8 cellular contexts compared by ENCODE assay signal in the genomic region with DNA sequence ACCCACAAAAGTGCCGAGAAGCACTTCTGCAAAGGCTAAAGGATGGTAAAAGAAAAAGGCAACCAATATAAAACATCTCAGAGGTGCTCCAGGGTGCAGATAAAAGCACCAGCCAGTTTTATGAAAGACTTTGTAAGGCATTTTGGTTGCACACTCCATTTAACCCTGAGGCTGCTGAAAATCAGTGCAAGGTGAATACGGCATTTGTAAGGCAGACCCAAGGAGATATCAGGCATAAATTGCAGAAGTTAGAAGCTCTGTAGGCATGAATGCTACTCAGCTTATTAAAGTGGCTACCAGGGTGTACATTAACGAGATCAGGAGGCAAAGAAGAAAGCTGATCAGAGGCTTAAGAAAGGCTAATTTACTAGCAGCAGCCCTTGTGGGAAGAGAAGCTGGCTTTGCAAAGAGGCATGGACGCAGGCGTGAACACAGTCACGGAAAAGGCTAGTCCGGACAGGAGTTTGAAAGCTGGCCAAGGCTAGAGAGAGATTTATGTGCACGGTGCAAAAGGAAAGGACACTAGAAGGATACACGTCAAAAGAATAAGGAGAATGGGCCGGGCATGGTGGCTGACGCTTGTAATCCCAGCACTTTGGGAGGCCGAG.
DNase-seq lines count a peak whose midpoint lies in the region; ATAC-seq and TF ChIP-seq lines count a peak whose summit lies in the region.

No MANE protein-coding gene starts in this region.

- intact Hi-C loops in prostate gland (cut with DNase I): loop anchor here (10.0 kb wide), 1 partner anchor 100 kb away; a partner anchor contains a TSS

- H3K36me3 ChIP-seq in SK-N-SH (replicated peaks in 1 of 2; ENCODE audit: control insufficient read depth in 1 of 2, insufficient read depth in 2 of 2, low read length in 1 of 2) (no peaks in the 10 kb centered on the region), prostate gland (no peaks in the 10 kb centered on the region)

- H2AFZ ChIP-seq in SK-N-SH (ENCODE audit: low read depth): peak overlapping the region; percentile 31; the same call in 1 of the 2 replicates

- peak; percentile 12 for DNase-seq in EL
- DNase-seq in SK-N-SH: no peak
- DNase-seq in fibroblast of pulmonary artery (ENCODE audit: low read depth): no peak
- DNase-seq in prostate gland (ENCODE audit: low spot score): peak; percentile 66
- no peak for DNase-seq in amygdala (lab: John Stamatoyannopoulos, UW)

- H3K9me3 ChIP-seq in SK-N-SH (no peaks in the 10 kb centered on the region), prostate gland (no peaks in the 10 kb centered on the region)

- H3F3A ChIP-seq in SK-N-SH (replicated peaks; ENCODE audit: insufficient read depth): no peaks in the 10 kb centered on the region

- TF ChIP-seq POLR2A in prostate gland (IDR thresholded peaks at IDR 0.05) (no peak), GM18505 (IDR thresholded peaks at IDR 0.05; ENCODE audit: borderline replicate concordance, extremely low read depth, insufficient read depth, insufficient read length) (no peak)

- TF ChIP-seq CTCF in SK-N-SH (IDR thresholded peaks at IDR 0.05) (no peak), fibroblast of pulmonary artery (IDR thresholded peaks at IDR 0.05; ENCODE audit: low read length, missing control alignments) (no peak), prostate gland (IDR thresholded peaks at IDR 0.05) (no peak)

- peak overlapping the region in 1 of 2 experiments; percentile 89; a peak in 2 of 4 replicates for H3K27ac ChIP-seq in SK-N-SH (ENCODE audit: low read depth in 2 of 2, low read length in 1 of 2)
- peak overlapping the region; percentile 64 to 70 for H3K27ac ChIP-seq in prostate gland

- WGBS in SK-N-SH (ENCODE audit: low lambda C conversion rate): 61% methylated on average over 12 of the region's 12 CpGs
- 17% methylated on average over 12 of the region's 12 CpGs for WGBS in prostate gland

- TF ChIP-seq RAD21 in SK-N-SH (IDR thresholded peaks at IDR 0.05; ENCODE audit: low read length): no peak

- POLR2A ChIA-PET in SK-N-SH (lab: Yijun Ruan, JAX): no interaction called here

- H3K4me1 ChIP-seq in SK-N-SH (ENCODE audit: control insufficient read depth in 1 of 2, insufficient read depth in 2 of 2, low read depth in 1 of 2, low read length in 1 of 2) (peaks cover 0 to 20% of the 10 kb centered on the region in 2 experiments; a peak in 2 of 4 replicates), prostate gland (replicated peaks) (no peaks in the 10 kb centered on the region)

- H3K9me2 ChIP-seq in SK-N-SH: no peaks in the 10 kb centered on the region

- H3K9ac ChIP-seq in SK-N-SH: peak overlapping the region; percentile 36; the same call in 1 of the 2 replicates

- ATAC-seq in GM19452 (IDR thresholded peaks at IDR 0.05; ENCODE audit: unreplicated experiment) (no peak), GM18505 (IDR thresholded peaks at IDR 0.05; ENCODE audit: unreplicated experiment) (no peak), GM19324 (IDR thresholded peaks at IDR 0.05; ENCODE audit: low FRiP score, unreplicated experiment) (no peak)

- TF ChIP-seq EP300 in SK-N-SH (IDR thresholded peaks at IDR 0.05; ENCODE audit: borderline replicate concordance in 1 of 2, low read depth in 1 of 2, low read length in 1 of 2): no peak

- CTCF ChIA-PET in SK-N-SH (lab: Yijun Ruan, JAX): no interaction called here

- H3K4me2 ChIP-seq in SK-N-SH: peak overlapping the region; percentile 58

- H3K79me2 ChIP-seq in SK-N-SH (ENCODE audit: insufficient read depth): no peaks in the 10 kb centered on the region

- peak overlapping the region; percentile 33 to 47; a peak in 3 of 4 replicates for H3K4me3 ChIP-seq in SK-N-SH (ENCODE audit: low read depth in 2 of 2, low read length in 1 of 2)
- H3K4me3 ChIP-seq in fibroblast of pulmonary artery (replicated peaks; ENCODE audit: low read depth, low read length): peak overlapping the region; percentile 37
- peak overlapping the region; percentile 18 to 31 for H3K4me3 ChIP-seq in prostate gland

- no peaks in the 10 kb centered on the region for H3K27me3 ChIP-seq in SK-N-SH (ENCODE audit: insufficient read depth)
- H3K27me3 ChIP-seq in prostate gland (replicated peaks; ENCODE audit: insufficient read depth): no peaks in the 10 kb centered on the region

- H4K20me1 ChIP-seq in SK-N-SH (ENCODE audit: insufficient read depth): no peaks in the 10 kb centered on the region

TF ChIP-seq in SK-N-SH, 30 proteins besides CTCF, POLR2A, EP300 and RAD21:
- TF ChIP-seq, protein P1, sequence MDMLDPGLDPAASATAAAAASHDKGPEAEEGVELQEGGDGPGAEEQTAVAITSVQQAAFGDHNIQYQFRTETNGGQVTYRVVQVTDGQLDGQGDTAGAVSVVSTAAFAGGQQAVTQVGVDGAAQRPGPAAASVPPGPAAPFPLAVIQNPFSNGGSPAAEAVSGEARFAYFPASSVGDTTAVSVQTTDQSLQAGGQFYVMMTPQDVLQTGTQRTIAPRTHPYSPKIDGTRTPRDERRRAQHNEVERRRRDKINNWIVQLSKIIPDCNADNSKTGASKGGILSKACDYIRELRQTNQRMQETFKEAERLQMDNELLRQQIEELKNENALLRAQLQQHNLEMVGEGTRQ (IDR thresholded peaks at IDR 0.05; ENCODE audit: borderline replicate concordance, low read depth, low read length): no peak
- TF ChIP-seq YY1 (IDR thresholded peaks at IDR 0.05; ENCODE audit: low read depth) (no peak), TCF12 (IDR thresholded peaks at IDR 0.05) (no peak)
TF ChIP-seq in SK-N-SH: peak in this region for 0.

Comparison
In these comparisons a context has a peak if more than half of its experiments do, and no peak if none do; other contexts are left out.
1. DNase-seq: peak in EL (single experiment) and prostate gland (single experiment); none in SK-N-SH (single experiment), fibroblast of pulmonary artery (single experiment) and amygdala (0 of 56).
2. Peak in every context shown above with its lines, with median percentiles within 50 percentile points of each other: H3K4me3 ChIP-seq.